Comparison of ENCODE assay signal across 28 cellular contexts in genomic region chr11:105215528-105215927, GRCh38.
"Had no signal": no experiment of that assay in that cellular context is flagged by ENCODE, and none has a peak within 500 bp of the region (broad histone marks: within the 10 kb centered on the region; RNA-seq: fewer than 3 reads in every experiment).

No MANE protein-coding gene starts in this region.

- ATAC-seq: foreskin keratinocyte; gastroesophageal sphincter; heart left ventricle; left colon; left lobe of liver; left ventricle myocardium superior; lower lobe of right lung; mucosa of descending colon; naive thymus-derived CD8-positive, alpha-beta T cell had no signal

- DNase-seq: dermis blood vessel endothelial cell; dorsolateral prefrontal cortex; effector CD4-positive, alpha-beta T cell; effector memory CD4-positive, alpha-beta T cell; erythroblast; foreskin keratinocyte; heart left ventricle; hypothalamus; immature natural killer cell; islet precursor cell; kidney; kidney glomerular epithelial cell; left colon; left ventricle myocardium superior; lower lobe of right lung; mesenchymal stem cell; mucosa of descending colon; naive B cell; naive thymus-derived CD8-positive, alpha-beta T cell had no signal

- H3K4me3 Mint-ChIP-seq: immature natural killer cell; mesothelial cell of epicardium; naive B cell; naive thymus-derived CD8-positive, alpha-beta T cell had no signal

- H3K27ac Mint-ChIP-seq: immature natural killer cell; mesothelial cell of epicardium; naive thymus-derived CD8-positive, alpha-beta T cell had no signal

- H3K27me3 ChIP-seq: dorsolateral prefrontal cortex, esophagus muscularis mucosa, foreskin keratinocyte, gastroesophageal sphincter, heart left ventricle, hepatocyte had no signal

- H3K4me1 Mint-ChIP-seq: immature natural killer cell; naive thymus-derived CD8-positive, alpha-beta T cell had no signal

- H3K4me3 ChIP-seq: coronary artery, dorsolateral prefrontal cortex, esophagus muscularis mucosa, gastroesophageal sphincter, heart left ventricle, hepatocyte, lower lobe of right lung, mucosa of descending colon had no signal

- H3K36me3 Mint-ChIP-seq: immature natural killer cell; mesothelial cell of epicardium; naive B cell; naive thymus-derived CD8-positive, alpha-beta T cell had no signal

- H3K36me3 ChIP-seq: esophagus muscularis mucosa, gastroesophageal sphincter, heart left ventricle, lower lobe of right lung had no signal

- FAIRE-seq: colon, endothelial cell of umbilical vein, frontal cortex, kidney had no signal

- H3K9me3 Mint-ChIP-seq: naive B cell had no signal
